In the genomic region with DNA sequence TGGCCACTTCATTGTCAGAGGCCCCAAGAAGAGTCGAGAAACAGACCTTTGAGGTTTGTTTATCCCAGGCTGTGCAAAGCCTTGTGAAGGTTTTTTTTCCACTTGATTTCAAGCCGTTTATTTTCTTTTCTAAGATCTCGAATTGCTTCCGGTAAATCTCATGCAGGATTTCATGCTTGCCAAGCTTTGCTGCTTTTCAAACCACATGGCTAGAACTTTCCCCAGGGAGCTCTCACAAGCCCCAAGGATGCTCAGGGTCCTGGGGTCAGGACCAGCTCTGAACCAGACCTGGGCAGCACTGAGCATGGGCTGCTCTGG, we compare ENCODE assay signal across 2 cellular contexts.
TF ChIP-seq lines count a peak whose summit lies in the region.

No MANE protein-coding gene starts in this region.

TF ChIP-seq in IMR-90, 13 proteins besides CTCF, POLR2A, EP300 and RAD21:
- no peak for TF ChIP-seq RFX5 (IDR thresholded peaks at IDR 0.05; ENCODE audit: low read depth, low read length)
- no peak for TF ChIP-seq FOS (IDR thresholded peaks at IDR 0.05; ENCODE audit: low read depth, low read length)
- TF ChIP-seq, protein P1, sequence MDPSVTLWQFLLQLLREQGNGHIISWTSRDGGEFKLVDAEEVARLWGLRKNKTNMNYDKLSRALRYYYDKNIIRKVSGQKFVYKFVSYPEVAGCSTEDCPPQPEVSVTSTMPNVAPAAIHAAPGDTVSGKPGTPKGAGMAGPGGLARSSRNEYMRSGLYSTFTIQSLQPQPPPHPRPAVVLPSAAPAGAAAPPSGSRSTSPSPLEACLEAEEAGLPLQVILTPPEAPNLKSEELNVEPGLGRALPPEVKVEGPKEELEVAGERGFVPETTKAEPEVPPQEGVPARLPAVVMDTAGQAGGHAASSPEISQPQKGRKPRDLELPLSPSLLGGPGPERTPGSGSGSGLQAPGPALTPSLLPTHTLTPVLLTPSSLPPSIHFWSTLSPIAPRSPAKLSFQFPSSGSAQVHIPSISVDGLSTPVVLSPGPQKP (IDR thresholded peaks at IDR 0.05; ENCODE audit: borderline replicate concordance, low read depth, low read length): no peak
- TF ChIP-seq SMC3 (IDR thresholded peaks at IDR 0.05; ENCODE audit: low read depth, low read length): no peak
- no peak for TF ChIP-seq MXI1 (IDR thresholded peaks at IDR 0.05; ENCODE audit: borderline replicate concordance, low read depth, low read length)

TF ChIP-seq in endothelial cell of umbilical vein, 7 proteins besides CTCF, POLR2A, EP300 and RAD21:
- TF ChIP-seq JUN (IDR thresholded peaks at IDR 0.05; ENCODE audit: borderline replicate concordance, insufficient read depth, insufficient read length, low read depth) (no peak), GATA2 (IDR thresholded peaks at IDR 0.05; ENCODE audit: insufficient read depth, insufficient read length, low read depth, low read length) (no peak), EZH2 (IDR thresholded peaks at IDR 0.05; ENCODE audit: borderline replicate concordance, low read depth, low read length, severe bottlenecking) (no peak), FOS (IDR thresholded peaks at IDR 0.05; ENCODE audit: borderline replicate concordance, insufficient read depth, low read length) (no peak), MYC (IDR thresholded peaks at IDR 0.05; ENCODE audit: low read depth, low read length) (no peak), POLR2AphosphoS5 (IDR thresholded peaks at IDR 0.05; ENCODE audit: insufficient read depth, low read depth, low read length) (no peak)
- TF ChIP-seq, protein P2, sequence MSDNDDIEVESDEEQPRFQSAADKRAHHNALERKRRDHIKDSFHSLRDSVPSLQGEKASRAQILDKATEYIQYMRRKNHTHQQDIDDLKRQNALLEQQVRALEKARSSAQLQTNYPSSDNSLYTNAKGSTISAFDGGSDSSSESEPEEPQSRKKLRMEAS (IDR thresholded peaks at IDR 0.05; ENCODE audit: insufficient read depth, insufficient read length): no peak
